In the genomic region with DNA sequence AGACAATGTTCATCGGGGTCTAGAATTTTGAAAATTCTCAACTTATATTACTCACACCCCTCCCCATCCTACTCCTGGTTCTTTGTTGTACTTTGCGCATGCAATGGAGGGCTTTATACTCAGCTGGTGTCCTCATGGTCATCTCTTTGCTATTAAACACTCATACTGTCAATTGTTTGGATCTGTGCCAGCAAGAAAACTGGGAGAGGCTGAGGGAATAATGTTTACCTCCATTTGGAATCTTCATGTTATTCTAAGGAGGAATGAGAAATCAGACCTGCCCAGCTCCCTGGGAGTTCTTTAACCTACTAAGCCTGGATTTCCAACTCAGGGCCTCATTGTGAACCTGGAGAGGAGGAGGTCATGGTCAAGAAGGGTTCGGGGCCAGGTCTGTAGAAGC, we compare ENCODE assay signal across 21 cellular contexts.
A peak's percentile ranks its signal among the peaks of the same experiment; 100 is the strongest.
DNase-seq lines count a peak whose midpoint lies in the region; ATAC-seq, FAIRE-seq and TF ChIP-seq lines count a peak whose summit lies in the region.
"Had no signal": no experiment of that assay in that cellular context is flagged by ENCODE, and none has a peak within 500 bp of the region (broad histone marks: within the 10 kb centered on the region; RNA-seq: fewer than 3 reads in every experiment).

No MANE protein-coding gene starts in this region.

- no peak overlapping the region for H4K8ac ChIP-seq in mesendoderm (ENCODE audit: low read depth, low read length)

- H3K18ac ChIP-seq in mesendoderm (ENCODE audit: low read length) = no peak overlapping the region

- no peak for TF ChIP-seq RAD21 in K562 (CRISPR knock-in tag; conservative IDR thresholded peaks at IDR 0.05 in 1 of 2, IDR thresholded peaks at IDR 0.05 in 1 of 2)

- H3K4me1 ChIP-seq in breast epithelium (no peaks in the 10 kb centered on the region), K562 (replicated peaks in 1 of 2; ENCODE audit: control insufficient read depth in 2 of 2, insufficient read depth in 2 of 2, low read length in 2 of 2) (no peaks in the 10 kb centered on the region), mesendoderm (ENCODE audit: control insufficient read depth, low read depth, low read length) (peaks cover 2% of the 10 kb centered on the region), transverse colon (peaks cover 0 to 25% (median 14%) of the 10 kb centered on the region in 4 donors)
- H3K4me1 ChIP-seq in naive thymus-derived CD4-positive, alpha-beta T cell (ENCODE audit: control insufficient read depth in 2 of 2, insufficient read depth in 2 of 2, low read length in 2 of 2) = no peaks in the 10 kb centered on the region

- intact Hi-C loops in MCF 10A (cut with micrococcal nuclease) = no loop called here
- intact Hi-C loops in breast epithelium (cut with DNase I; ENCODE audit: low total_unique reads) = loop anchor here (10.0 kb wide), 1 partner anchor 1301 kb away; no protein-coding TSS in a partner anchor
- intact Hi-C loops in K562 (cut with micrococcal nuclease) = no loop called here
- intact Hi-C loops in transverse colon (cut with DNase I; ENCODE audit: low total_unique reads) = no loop called here
- intact Hi-C loops in naive thymus-derived CD4-positive, alpha-beta T cell (cut with micrococcal nuclease) = no loop called here

- H2BK120ac ChIP-seq in mesendoderm (ENCODE audit: low read depth, low read length) = no peak overlapping the region

- H2AK5ac ChIP-seq in mesendoderm (ENCODE audit: low read length) = peak overlapping the region; percentile 25

- TF ChIP-seq POLR2A in breast epithelium (IDR thresholded peaks at IDR 0.05) (no peak), K562 (conservative IDR thresholded peaks at IDR 0.05) (no peak), transverse colon (IDR thresholded peaks at IDR 0.05) (no peak)

- H2BK15ac ChIP-seq in mesendoderm (replicated peaks; ENCODE audit: low read depth) = no peak overlapping the region

- H3K9me3 Mint-ChIP-seq in MCF 10A (ENCODE audit: unreplicated experiment) = no peaks in the 10 kb centered on the region
- H3K9me3 Mint-ChIP-seq in naive thymus-derived CD4-positive, alpha-beta T cell = peaks cover 0 to 13% (median 0%) of the 10 kb centered on the region in 11 donors
- H3K9me3 Mint-ChIP-seq: CD4-positive, alpha-beta T cell; H9 had no signal

- no peak overlapping the region for H3K4me3 Mint-ChIP-seq in MCF 10A (ENCODE audit: unreplicated experiment)
- no peak overlapping the region for H3K4me3 Mint-ChIP-seq in naive thymus-derived CD4-positive, alpha-beta T cell
- H3K4me3 Mint-ChIP-seq: CD4-positive, alpha-beta T cell; H9 had no signal

- H4K20me1 ChIP-seq in K562 (replicated peaks; ENCODE audit: control insufficient read depth, insufficient read depth, low read length) = no peaks in the 10 kb centered on the region
- H4K20me1 ChIP-seq: BLaER1 had no signal

- no peak for ATAC-seq in K562
- ATAC-seq in naive thymus-derived CD4-positive, alpha-beta T cell = no peak
- ATAC-seq: HepG2 had no signal

- BruUV-seq in MCF 10A (replicated peaks; lab: Mats Ljungman, UMichigan) (no TSS peak), K562 (replicated peaks; lab: Mats Ljungman, UMichigan) (no TSS peak)

- H3K4me2 ChIP-seq in K562 (ENCODE audit: insufficient read depth, low read length) (no peak overlapping the region), mesendoderm (ENCODE audit: low read length) (no peak overlapping the region)

- no peaks in the 10 kb centered on the region for H3K36me3 ChIP-seq in breast epithelium
- no peaks in the 10 kb centered on the region for H3K36me3 ChIP-seq in K562 (ENCODE audit: control insufficient read depth, insufficient read depth, low read length)
- no peaks in the 10 kb centered on the region for H3K36me3 ChIP-seq in mesendoderm (ENCODE audit: control insufficient read depth, insufficient read depth, low read length)
- H3K36me3 ChIP-seq in transverse colon = no peaks in the 10 kb centered on the region
- no peaks in the 10 kb centered on the region for H3K36me3 ChIP-seq in naive thymus-derived CD4-positive, alpha-beta T cell (ENCODE audit: control insufficient read depth in 2 of 3, insufficient read depth in 3 of 3, low read length in 3 of 3)
- H3K36me3 ChIP-seq: BLaER1 had no signal

- H3K4me3 ChIP-seq in breast epithelium (no peak overlapping the region), K562 (no peak overlapping the region), mesendoderm (ENCODE audit: low read length) (no peak overlapping the region), transverse colon (no peak overlapping the region)
- H3K4me3 ChIP-seq in naive thymus-derived CD4-positive, alpha-beta T cell (ENCODE audit: low read length) = no peak overlapping the region
- H3K4me3 ChIP-seq: BLaER1 had no signal

- H3K79me2 ChIP-seq in K562 (ENCODE audit: control insufficient read depth, insufficient read depth, low read length) (no peaks in the 10 kb centered on the region), mesendoderm (ENCODE audit: control insufficient read depth, insufficient read depth, low read length) (no peaks in the 10 kb centered on the region)

- H3K27ac ChIP-seq in breast epithelium = no peak overlapping the region
- no peak overlapping the region for H3K27ac ChIP-seq in K562 (ENCODE audit: extremely low read depth, low read depth, low read length)
- H3K27ac ChIP-seq in mesendoderm (ENCODE audit: low read depth, low read length) = no peak overlapping the region
- peak overlapping the region in 1 of 4 donors; percentile 7 for H3K27ac ChIP-seq in transverse colon
- H3K27ac ChIP-seq in naive thymus-derived CD4-positive, alpha-beta T cell (ENCODE audit: low read depth, low read length) = no peak overlapping the region
- H3K27ac ChIP-seq: BLaER1 had no signal

- H3K23ac ChIP-seq in mesendoderm (ENCODE audit: low read length) = no peak overlapping the region

- no peak overlapping the region for H4K5ac ChIP-seq in mesendoderm (ENCODE audit: low read length)

- POLR2A ChIA-PET in MCF 10A (lab: Yijun Ruan, JAX) = no interaction called here
- POLR2A ChIA-PET in K562 (lab: Yijun Ruan, JAX) = no interaction called here
- POLR2A ChIA-PET in naive thymus-derived CD4-positive, alpha-beta T cell (lab: Charles Lee) = no interaction called here

- H3K9me1 ChIP-seq in K562 (ENCODE audit: control insufficient read depth, insufficient read depth, low read length) = no peaks in the 10 kb centered on the region

- DNase-seq in MCF 10A (ENCODE audit: unreplicated experiment) = peak; percentile 27
- DNase-seq in breast epithelium (ENCODE audit: low spot score in 2 of 2) = no peak
- no peak for DNase-seq in K562 (ENCODE audit: extremely low read depth in 1 of 4, low spot score in 3 of 4)
- DNase-seq in mesendoderm = no peak
- DNase-seq in transverse colon = peak; percentile 12
- DNase-seq in NCI-H2171 (lab: John Stamatoyannopoulos, UW) = no peak
- no peak for DNase-seq in HuH-7 (ENCODE audit: low spot score)
- DNase-seq in naive thymus-derived CD4-positive, alpha-beta T cell = no peak
- DNase-seq: 8988T; Calu3; CD4-positive, alpha-beta T cell; DMS 273 treated with DMSO at 0.1 percent for 48 hours; DMS79; EL; GOT3; H9 had no signal

- peaks cover 17% of the 10 kb centered on the region for H3K4me1 Mint-ChIP-seq in MCF 10A (ENCODE audit: insufficient read depth, unreplicated experiment)
- H3K4me1 Mint-ChIP-seq in naive thymus-derived CD4-positive, alpha-beta T cell = peaks cover 7 to 22% (median 17%) of the 10 kb centered on the region in 7 donors

- TF ChIP-seq EP300 in K562 (IDR thresholded peaks at IDR 0.05; ENCODE audit: low read length) (no peak), transverse colon (IDR thresholded peaks at IDR 0.05; ENCODE audit: low read depth) (no peak)

- no peak overlapping the region for H3K56ac ChIP-seq in mesendoderm (ENCODE audit: low read length)

- no peaks in the 10 kb centered on the region for H3K79me1 ChIP-seq in mesendoderm (ENCODE audit: low read length)

- FAIRE-seq in K562 (lab: Jason Lieb, UNC) = no peak
- FAIRE-seq: G401.6, GM12891, HepG2, HTR-8/SVneo had no signal

- no peaks in the 10 kb centered on the region for H3K27me3 ChIP-seq in breast epithelium
- peaks cover 0 to 2% of the 10 kb centered on the region in 2 experiments; a peak in 1 of 5 replicates for H3K27me3 ChIP-seq in K562 (ENCODE audit: control insufficient read depth in 2 of 2, insufficient read depth in 2 of 2, low read length in 2 of 2)
- H3K27me3 ChIP-seq in mesendoderm (ENCODE audit: insufficient read depth, low read length, poor library complexity) = no peaks in the 10 kb centered on the region
- H3K27me3 ChIP-seq in transverse colon = no peaks in the 10 kb centered on the region
- H3K27me3 ChIP-seq in naive thymus-derived CD4-positive, alpha-beta T cell (ENCODE audit: control insufficient read depth in 2 of 2, insufficient read depth in 2 of 2, low read length in 2 of 2) = no peaks in the 10 kb centered on the region
- H3K27me3 ChIP-seq: BLaER1 had no signal

- H3K9me3 ChIP-seq in breast epithelium (no peaks in the 10 kb centered on the region), K562 (replicated peaks; ENCODE audit: control insufficient read depth, insufficient read depth, low read depth, low read length) (no peaks in the 10 kb centered on the region), transverse colon (no peaks in the 10 kb centered on the region)
- no peaks in the 10 kb centered on the region for H3K9me3 ChIP-seq in naive thymus-derived CD4-positive, alpha-beta T cell (ENCODE audit: control insufficient read depth in 2 of 3, low read length in 3 of 3)

- H2BK5ac ChIP-seq in mesendoderm (ENCODE audit: low read length) = no peak overlapping the region

- H3K27me3 Mint-ChIP-seq in MCF 10A (ENCODE audit: insufficient read depth, unreplicated experiment) = no peaks in the 10 kb centered on the region
- peaks cover 0 to 3% (median 2%) of the 10 kb centered on the region in 5 donors for H3K27me3 Mint-ChIP-seq in naive thymus-derived CD4-positive, alpha-beta T cell

- no peak overlapping the region for H2AFZ ChIP-seq in K562 (ENCODE audit: low read depth, low read length)

- no peak overlapping the region for H3K4ac ChIP-seq in mesendoderm (ENCODE audit: low read depth, low read length)

- no peak overlapping the region for H3K9ac ChIP-seq in K562 (ENCODE audit: insufficient read depth in 1 of 2, low read depth in 2 of 2, low read length in 2 of 2)
- no peak overlapping the region for H3K9ac ChIP-seq in mesendoderm (ENCODE audit: low read length)
- H3K9ac ChIP-seq: BLaER1 had no signal

- 4% methylated on average over 3 of the region's 3 CpGs for WGBS in K562 (ENCODE audit: insufficient coverage, low coverage, missing lambda C conversion rate)
- no CpG with 5 or more reads among the region's 3 CpGs for WGBS in mesendoderm (ENCODE audit: extremely low coverage, insufficient coverage, low lambda C conversion rate)
- whole genome bisulfite sequencing in transverse colon (ENCODE audit: low coverage in 1 of 2), 2 donors = 89 to 100% methylated on average over 1 to 3 of the region's 3 CpGs

- H3K36me3 Mint-ChIP-seq in MCF 10A (ENCODE audit: insufficient read depth, unreplicated experiment) = no peaks in the 10 kb centered on the region
- peaks cover 0 to 8% (median 0%) of the 10 kb centered on the region in 5 donors for H3K36me3 Mint-ChIP-seq in naive thymus-derived CD4-positive, alpha-beta T cell

- in situ Hi-C loops in K562 (cut with MboI) (no loop called here), transverse colon (cut with MboI; ENCODE audit: low pct_ligation_motif_present in 1 of 4, low pct_unique_long_range_greater_than_20kb in 1 of 4, low sequenced_read_pairs in 3 of 4) (no loop called here)

- no peak overlapping the region for H3K27ac Mint-ChIP-seq in MCF 10A (ENCODE audit: low read depth, unreplicated experiment)
- no peak overlapping the region for H3K27ac Mint-ChIP-seq in naive thymus-derived CD4-positive, alpha-beta T cell
- H3K27ac Mint-ChIP-seq: CD4-positive, alpha-beta T cell; H9 had no signal

- TF ChIP-seq CTCF in MCF 10A (IDR thresholded peaks at IDR 0.05; ENCODE audit: unreplicated experiment) (no peak), breast epithelium (IDR thresholded peaks at IDR 0.05) (no peak), K562 (IDR thresholded peaks at IDR 0.05 in 2 of 3, conservative IDR thresholded peaks at IDR 0.05 in 1 of 3; ENCODE audit: insufficient read depth in 2 of 3, low read depth in 1 of 3, low read length in 3 of 3) (no peak), transverse colon (IDR thresholded peaks at IDR 0.05) (no peak)

- CTCF ChIA-PET in MCF 10A (lab: Yijun Ruan, JAX) (interaction anchor here (1.0 to 1.6 kb wide), 2 partner anchors 141 to 272 kb away, joined by 3 to 7 read pairs; no protein-coding TSS in a partner anchor), K562 (lab: Yijun Ruan, JAX; ENCODE audit: low intra/inter-chr PET ratio) (no interaction called here)
- CTCF ChIA-PET in naive thymus-derived CD4-positive, alpha-beta T cell (lab: Charles Lee) = no interaction called here

Comparison
In these comparisons a context has a peak if more than half of its experiments do, and no peak if none do; other contexts are left out.
1. DNase-seq: peak in MCF 10A (single experiment) and transverse colon (single experiment); none in breast epithelium (0 of 2), K562 (0 of 4), mesendoderm (single experiment), NCI-H2171 (single experiment), HuH-7 (single experiment) and naive thymus-derived CD4-positive, alpha-beta T cell (0 of 9).